1 cellular context compared by ENCODE assay signal in the genomic region with DNA sequence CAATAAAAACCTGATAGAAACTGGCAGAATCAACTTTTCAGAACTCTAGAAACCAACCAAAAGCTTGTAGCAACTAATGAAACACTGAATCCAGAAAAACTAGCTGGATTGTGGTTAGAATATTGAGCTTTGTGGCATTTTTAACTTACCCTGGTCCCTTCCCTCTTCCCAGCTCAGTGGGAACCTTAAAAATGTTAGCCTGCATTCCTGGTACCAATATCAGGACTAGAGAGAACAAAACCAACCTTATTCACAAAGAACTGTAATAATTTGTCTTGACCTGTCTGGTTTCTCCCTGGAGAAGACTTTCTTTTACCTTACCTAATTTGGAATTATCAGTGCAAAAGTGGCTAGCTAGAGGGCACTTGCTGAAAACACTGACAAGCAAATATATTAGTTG.
TF ChIP-seq lines count a peak whose summit lies in the region.

No MANE protein-coding gene starts in this region.

TF ChIP-seq in GM23338, 12 proteins besides CTCF, POLR2A, EP300 and RAD21 (continued from another document):
- TF ChIP-seq NANOG (IDR thresholded peaks at IDR 0.05; ENCODE audit: borderline replicate concordance) (no peak), EZH2 (IDR thresholded peaks at IDR 0.05; ENCODE audit: low read depth, unreplicated experiment) (no peak)
